10 cellular contexts compared by ENCODE assay signal in the genomic region with DNA sequence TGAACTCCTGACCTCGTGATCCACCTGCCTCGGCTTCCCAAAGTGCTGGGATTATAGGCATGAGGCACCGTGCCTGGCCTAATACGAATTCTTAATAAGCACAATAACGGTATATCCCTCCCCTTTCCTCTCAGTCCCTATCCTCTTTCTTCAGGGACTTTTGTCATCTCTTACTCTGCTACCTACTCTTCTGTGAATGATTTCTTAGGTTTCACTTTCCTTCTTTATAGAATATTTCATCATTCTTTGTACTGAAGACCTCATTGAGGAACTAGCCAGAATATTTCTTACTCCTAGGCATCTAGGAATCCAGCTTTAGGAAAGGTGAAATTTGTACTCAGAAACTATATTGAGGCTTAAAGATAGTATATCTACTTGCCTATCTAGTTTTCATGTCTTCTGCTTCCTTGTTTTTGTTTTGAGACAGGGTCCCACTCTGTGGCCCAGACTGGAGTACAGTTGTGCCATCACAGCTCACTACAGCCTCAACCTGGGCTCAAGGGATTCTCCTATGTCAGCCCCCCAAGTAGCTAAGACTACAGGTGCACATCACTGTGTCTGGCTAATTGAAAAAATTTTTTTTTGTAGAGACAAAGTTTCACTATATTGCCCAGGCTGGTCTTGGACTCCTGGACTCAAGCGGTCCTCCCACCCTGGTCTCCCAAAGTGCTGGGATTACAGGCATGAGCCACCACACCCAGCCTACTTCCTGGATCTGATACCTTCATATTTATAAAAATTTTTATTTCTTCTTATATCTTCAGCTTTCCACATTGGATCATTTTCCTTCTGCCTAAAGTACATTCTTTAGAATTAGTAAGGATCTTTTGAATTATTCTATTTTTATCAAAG.
A peak's percentile ranks its signal among the peaks of the same experiment; 100 is the strongest.
DNase-seq lines count a peak whose midpoint lies in the region; ATAC-seq lines count a peak whose summit lies in the region.
"Had no signal": no experiment of that assay in that cellular context is flagged by ENCODE, and none has a peak within 500 bp of the region (broad histone marks: within the 10 kb centered on the region; RNA-seq: fewer than 3 reads in every experiment).

No MANE protein-coding gene starts in this region.

- peaks cover 8% of the 10 kb centered on the region for H3K4me1 Mint-ChIP-seq in memory B cell

- H3K36me3 Mint-ChIP-seq in memory B cell, result peaks cover 8% of the 10 kb centered on the region

- no peak for DNase-seq in memory B cell (ENCODE audit: low spot score in 2 of 2)
- no peak for DNase-seq in superior temporal gyrus (ENCODE audit: extremely low spot score)
- DNase-seq in NCI-H2196 treated with DMSO at 0.1 percent for 48 hours (lab: John Stamatoyannopoulos, UW; ENCODE audit: unreplicated experiment), result no peak
- DNase-seq in RKO (ENCODE audit: low spot score), result no peak
- DNase-seq: effector memory CD4-positive, alpha-beta T cell; pancreas had no signal

- H3K4me3 Mint-ChIP-seq in memory B cell, result no peak overlapping the region

- H3K27ac Mint-ChIP-seq in memory B cell, result peak overlapping the region; percentile 84

- no peaks in the 10 kb centered on the region for H3K9me3 Mint-ChIP-seq in memory B cell

- no peaks in the 10 kb centered on the region for H3K27me3 Mint-ChIP-seq in memory B cell

- ATAC-seq in GM18858 (IDR thresholded peaks at IDR 0.05; ENCODE audit: unreplicated experiment), result peak; percentile 66
- ATAC-seq in GM21576 (IDR thresholded peaks at IDR 0.05; ENCODE audit: unreplicated experiment), result peak; percentile 52
- ATAC-seq in HG03575 (IDR thresholded peaks at IDR 0.05; ENCODE audit: extremely low read depth, insufficient number of reproducible peaks, low FRiP score, unreplicated experiment), result peak; percentile 68
- ATAC-seq in memory B cell (ENCODE audit: low read depth), result no peak
- ATAC-seq in HG03571 (IDR thresholded peaks at IDR 0.05; ENCODE audit: unreplicated experiment), result no peak
- ATAC-seq: pancreas had no signal

Comparison
In these comparisons a context has a peak if more than half of its experiments do, and no peak if none do; other contexts are left out.
1. ATAC-seq: peak in GM18858 (single experiment), GM21576 (single experiment) and HG03575 (single experiment); none in memory B cell (single experiment) and HG03571 (single experiment).